In genomic region chr9:114590328-114590727, GRCh38 we compare ENCODE assay signal across 2 cellular contexts.
TF ChIP-seq lines count a peak whose summit lies in the region.

No MANE protein-coding gene starts in this region.

TF ChIP-seq in GM23338, 12 proteins besides CTCF, POLR2A, EP300 and RAD21 (continued from another document):
- TF ChIP-seq STAT1 (IDR thresholded peaks at IDR 0.05; ENCODE audit: unreplicated experiment), result no peak
- no peak for TF ChIP-seq EZH2 (IDR thresholded peaks at IDR 0.05; ENCODE audit: low read depth, unreplicated experiment)
- TF ChIP-seq ETS1 (IDR thresholded peaks at IDR 0.05), result no peak
- no peak for TF ChIP-seq CREB1 (CRISPR knock-in tag; IDR thresholded peaks at IDR 0.05; ENCODE audit: low read depth)
- no peak for TF ChIP-seq ZNF462 (CRISPR knock-in tag; IDR thresholded peaks at IDR 0.05)
- no peak for TF ChIP-seq JUNB (IDR thresholded peaks at IDR 0.05; ENCODE audit: unreplicated experiment)
- no peak for TF ChIP-seq POLR2AphosphoS5 (IDR thresholded peaks at IDR 0.05; ENCODE audit: low read depth)
- TF ChIP-seq NANOG (IDR thresholded peaks at IDR 0.05; ENCODE audit: borderline replicate concordance), result no peak
TF ChIP-seq in GM23338: peak in this region for 0.

TF ChIP-seq in neural cell, 6 proteins besides CTCF, POLR2A, EP300 and RAD21 (continued from another document):
- TF ChIP-seq POLR2AphosphoS5 (IDR thresholded peaks at IDR 0.05), result no peak
- TF ChIP-seq, protein P1, sequence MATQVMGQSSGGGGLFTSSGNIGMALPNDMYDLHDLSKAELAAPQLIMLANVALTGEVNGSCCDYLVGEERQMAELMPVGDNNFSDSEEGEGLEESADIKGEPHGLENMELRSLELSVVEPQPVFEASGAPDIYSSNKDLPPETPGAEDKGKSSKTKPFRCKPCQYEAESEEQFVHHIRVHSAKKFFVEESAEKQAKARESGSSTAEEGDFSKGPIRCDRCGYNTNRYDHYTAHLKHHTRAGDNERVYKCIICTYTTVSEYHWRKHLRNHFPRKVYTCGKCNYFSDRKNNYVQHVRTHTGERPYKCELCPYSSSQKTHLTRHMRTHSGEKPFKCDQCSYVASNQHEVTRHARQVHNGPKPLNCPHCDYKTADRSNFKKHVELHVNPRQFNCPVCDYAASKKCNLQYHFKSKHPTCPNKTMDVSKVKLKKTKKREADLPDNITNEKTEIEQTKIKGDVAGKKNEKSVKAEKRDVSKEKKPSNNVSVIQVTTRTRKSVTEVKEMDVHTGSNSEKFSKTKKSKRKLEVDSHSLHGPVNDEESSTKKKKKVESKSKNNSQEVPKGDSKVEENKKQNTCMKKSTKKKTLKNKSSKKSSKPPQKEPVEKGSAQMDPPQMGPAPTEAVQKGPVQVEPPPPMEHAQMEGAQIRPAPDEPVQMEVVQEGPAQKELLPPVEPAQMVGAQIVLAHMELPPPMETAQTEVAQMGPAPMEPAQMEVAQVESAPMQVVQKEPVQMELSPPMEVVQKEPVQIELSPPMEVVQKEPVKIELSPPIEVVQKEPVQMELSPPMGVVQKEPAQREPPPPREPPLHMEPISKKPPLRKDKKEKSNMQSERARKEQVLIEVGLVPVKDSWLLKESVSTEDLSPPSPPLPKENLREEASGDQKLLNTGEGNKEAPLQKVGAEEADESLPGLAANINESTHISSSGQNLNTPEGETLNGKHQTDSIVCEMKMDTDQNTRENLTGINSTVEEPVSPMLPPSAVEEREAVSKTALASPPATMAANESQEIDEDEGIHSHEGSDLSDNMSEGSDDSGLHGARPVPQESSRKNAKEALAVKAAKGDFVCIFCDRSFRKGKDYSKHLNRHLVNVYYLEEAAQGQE (IDR thresholded peaks at IDR 0.05; ENCODE audit: borderline replicate concordance), result no peak
- TF ChIP-seq MXI1 (conservative IDR thresholded peaks at IDR 0.05; ENCODE audit: poor library complexity, severe bottlenecking), result no peak
TF ChIP-seq in neural cell: peak in this region for 0.
